In the genomic region with DNA sequence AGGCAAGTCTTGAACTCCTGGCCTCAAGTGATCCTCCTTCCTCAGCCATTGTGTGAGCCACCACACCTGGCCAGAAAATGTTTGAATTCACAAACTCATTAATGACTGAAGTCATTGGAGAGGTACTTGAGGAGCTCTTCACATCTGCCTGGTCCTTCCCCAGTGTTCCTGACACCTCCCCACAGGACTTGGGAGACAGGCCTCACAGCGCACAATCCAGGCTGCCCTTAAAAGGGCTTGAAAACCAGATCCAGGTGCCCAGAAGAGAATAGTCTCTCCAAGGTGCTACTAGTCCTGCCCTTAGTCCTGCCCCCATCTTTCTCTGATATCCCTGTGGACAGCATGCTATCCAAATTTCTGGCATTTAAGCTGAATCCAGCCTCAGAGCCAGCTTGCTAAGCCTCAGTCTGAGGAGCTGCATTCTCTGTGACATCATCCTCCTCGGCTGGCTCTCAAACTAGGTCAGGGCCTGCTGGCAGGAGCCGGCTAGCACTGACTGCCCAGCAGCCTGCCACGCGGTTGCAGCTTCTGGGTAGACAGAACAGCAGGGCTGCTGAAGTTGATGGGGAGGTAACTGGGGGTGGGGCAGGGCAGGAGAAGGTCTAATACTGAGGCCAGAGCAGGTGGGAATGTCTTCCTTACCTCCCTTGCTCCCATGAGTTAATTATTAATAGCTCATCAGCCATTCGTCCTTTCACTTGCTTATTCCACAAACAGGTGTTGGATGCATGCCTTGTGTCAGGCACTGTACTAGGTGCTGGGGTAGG, we compare ENCODE assay signal across 10 cellular contexts. TPM values are rescaled to one million over a fixed set of nuclear protein-coding genes. Genes with fewer than 3 reads are reported as not detected.
A peak's percentile ranks its signal among the peaks of the same experiment; 100 is the strongest.
DNase-seq lines count a peak whose midpoint lies in the region; ATAC-seq lines count a peak whose summit lies in the region.
"Had no signal": no experiment of that assay in that cellular context is flagged by ENCODE, and none has a peak within 500 bp of the region (broad histone marks: within the 10 kb centered on the region; RNA-seq: fewer than 3 reads in every experiment).

No MANE protein-coding gene starts in this region.

- H3K36me3 ChIP-seq in trophoblast cell (ENCODE audit: control insufficient read depth in 1 of 2, insufficient read depth in 2 of 2, low read length in 2 of 2): no peaks in the 10 kb centered on the region

- H4K91ac ChIP-seq in trophoblast cell (ENCODE audit: low read depth, low read length): no peak overlapping the region

- H3K4me1 Mint-ChIP-seq in stimulated activated memory B cell treated with anti-CD40 and anti-IgM and Interleukin-4, amounts not matched to agents 10 μg/mL and 1 μg/mL and 100 μg/mL, for 72 hours: no peaks in the 10 kb centered on the region
- H3K4me1 Mint-ChIP-seq: activated B cell treated with CpG ODN at 0.5 μM for 24 hours had no signal

- H3K27me3 ChIP-seq in trophoblast cell (ENCODE audit: insufficient read depth, low read length): no peaks in the 10 kb centered on the region

- no peak overlapping the region for H3K14ac ChIP-seq in trophoblast cell (ENCODE audit: low read length)

- H3K27me3 Mint-ChIP-seq in stimulated activated memory B cell treated with anti-CD40 and anti-IgM and Interleukin-4, amounts not matched to agents 10 μg/mL and 1 μg/mL and 100 μg/mL, for 72 hours: peaks cover 46% of the 10 kb centered on the region

- H2BK120ac ChIP-seq in trophoblast cell (ENCODE audit: insufficient read depth, low read length, poor library complexity): no peak overlapping the region

- no CpG with 5 or more reads among the region's 6 CpGs for WGBS in trophoblast cell (ENCODE audit: extremely low coverage, insufficient coverage, insufficient read length)

- H3K27ac Mint-ChIP-seq in stimulated activated memory B cell treated with anti-CD40 and anti-IgM and Interleukin-4, amounts not matched to agents 10 μg/mL and 1 μg/mL and 100 μg/mL, for 72 hours: no peak overlapping the region
- H3K27ac Mint-ChIP-seq: activated B cell treated with CpG ODN at 0.5 μM for 24 hours; activated naive CD8-positive, alpha-beta T cell treated with anti-CD3 and anti-CD28 coated beads for 36 hours had no signal

- no peak overlapping the region for H4K12ac ChIP-seq in trophoblast cell (ENCODE audit: low read depth, low read length)

- H4K8ac ChIP-seq in trophoblast cell (ENCODE audit: low read depth, low read length): no peak overlapping the region

- no peaks in the 10 kb centered on the region for H3K79me1 ChIP-seq in trophoblast cell (ENCODE audit: low read length)

- H3K23ac ChIP-seq in trophoblast cell (ENCODE audit: low read length): no peak overlapping the region

- H3K9me3 Mint-ChIP-seq in stimulated activated memory B cell treated with anti-CD40 and anti-IgM and Interleukin-4, amounts not matched to agents 10 μg/mL and 1 μg/mL and 100 μg/mL, for 72 hours: peaks cover 5% of the 10 kb centered on the region

- no peak overlapping the region for H3K9ac ChIP-seq in trophoblast cell (ENCODE audit: low read length)

- H2AFZ ChIP-seq in trophoblast cell (ENCODE audit: insufficient read depth, low read length, poor library complexity): no peak overlapping the region

- no peak overlapping the region for H3K18ac ChIP-seq in trophoblast cell (ENCODE audit: low read length)

- H3K9me3 ChIP-seq in trophoblast cell (ENCODE audit: insufficient read depth, low read depth, low read length): no peaks in the 10 kb centered on the region

- H3K79me2 ChIP-seq in trophoblast cell (ENCODE audit: control insufficient read depth, insufficient read depth, low read length, poor library complexity): no peaks in the 10 kb centered on the region

- H3K4ac ChIP-seq in trophoblast cell (ENCODE audit: low read depth, low read length): no peak overlapping the region

- no peak overlapping the region for H3K27ac ChIP-seq in trophoblast cell (ENCODE audit: low read depth, low read length)

- H3K4me3 Mint-ChIP-seq in stimulated activated memory B cell treated with anti-CD40 and anti-IgM and Interleukin-4, amounts not matched to agents 10 μg/mL and 1 μg/mL and 100 μg/mL, for 72 hours: no peak overlapping the region
- H3K4me3 Mint-ChIP-seq: activated B cell treated with CpG ODN at 0.5 μM for 24 hours; activated naive CD8-positive, alpha-beta T cell treated with anti-CD3 and anti-CD28 coated beads for 36 hours had no signal

- H3K4me3 ChIP-seq in trophoblast cell (ENCODE audit: low read depth, low read length): peak overlapping the region; percentile 30

- ATAC-seq in GM21390 (IDR thresholded peaks at IDR 0.05; ENCODE audit: unreplicated experiment): no peak
- no peak for ATAC-seq in stimulated activated memory B cell treated with anti-CD40 and anti-IgM and Interleukin-4, amounts not matched to agents 10 μg/mL and 1 μg/mL and 100 μg/mL, for 72 hours
- ATAC-seq in stimulated activated naive CD8-positive, alpha-beta T cell treated with anti-CD3 and anti-CD28 coated beads, Interleukin-15, Interleukin-2, amounts not matched to agents 100 U/mL and 50 U/mL, for 24 hours: no peak

- DNase-seq in DMS53 treated with DMSO at 0.1 percent for 48 hours (lab: John Stamatoyannopoulos, UW; ENCODE audit: unreplicated experiment) (peak; percentile 92), NCI-H524 (lab: John Stamatoyannopoulos, UW) (peak; percentile 48 to 82), globus pallidus (ENCODE audit: low spot score) (peak; percentile 69), trophoblast cell (peak in 1 of 2 donors; percentile 22), RPMI8226 (no peak)
- DNase-seq in stimulated activated naive CD8-positive, alpha-beta T cell treated with anti-CD3 and anti-CD28 coated beads, Interleukin-15, Interleukin-2, amounts not matched to agents 100 U/mL and 50 U/mL, for 24 hours: no peak
- DNase-seq: activated B cell treated with CpG ODN at 0.5 μM for 24 hours; activated naive CD8-positive, alpha-beta T cell treated with anti-CD3 and anti-CD28 coated beads for 36 hours had no signal

- H2BK5ac ChIP-seq in trophoblast cell (ENCODE audit: low read depth, low read length, poor library complexity): no peak overlapping the region

- H2BK12ac ChIP-seq in trophoblast cell (ENCODE audit: low read length): no peak overlapping the region

- H2AK5ac ChIP-seq in trophoblast cell (ENCODE audit: low read length): no peak overlapping the region

- H3K4me1 ChIP-seq in trophoblast cell (ENCODE audit: control insufficient read depth in 1 of 2, insufficient read depth in 2 of 2, low read length in 2 of 2): peaks cover 5% of the 10 kb centered on the region in 2 experiments

- no peak overlapping the region for H3K4me2 ChIP-seq in trophoblast cell (ENCODE audit: low read length)

- H3K36me3 Mint-ChIP-seq in stimulated activated memory B cell treated with anti-CD40 and anti-IgM and Interleukin-4, amounts not matched to agents 10 μg/mL and 1 μg/mL and 100 μg/mL, for 72 hours: no peaks in the 10 kb centered on the region
- H3K36me3 Mint-ChIP-seq: activated naive CD8-positive, alpha-beta T cell treated with anti-CD3 and anti-CD28 coated beads for 36 hours had no signal

RNA-seq across cellular contexts. Expression of a gene that starts 35.3 kb away (rescaled TPM):
- polyA plus RNA-seq in trophoblast cell (2013): 16.6 and 16.8 TPM in 2 replicates

Comparison
In these comparisons a context has a peak if more than half of its experiments do, and no peak if none do; other contexts are left out.
1. DNase-seq: peak in DMS53 treated with DMSO at 0.1 percent for 48 hours (single experiment), NCI-H524 (2 of 2) and globus pallidus (single experiment); none in RPMI8226 (single experiment) and stimulated activated naive CD8-positive, alpha-beta T cell treated with anti-CD3 and anti-CD28 coated beads, Interleukin-15, Interleukin-2, amounts not matched to agents 100 U/mL and 50 U/mL, for 24 hours (single experiment).